ENCODE assay signal across 8 cellular contexts in genomic region chr1:199089393-199090122, GRCh38.
DNase-seq lines count a peak whose midpoint lies in the region; ATAC-seq lines count a peak whose summit lies in the region.

No MANE protein-coding gene starts in this region.

- peaks cover 36% of the 10 kb centered on the region for H3K36me3 Mint-ChIP-seq in activated CD4-positive, alpha-beta T cell treated with anti-CD3 and anti-CD28 coated beads, Interleukin-2, amount 10 ng/mL, durations not matched to agents 7 days and 5 days (ENCODE audit: low read depth)

- ATAC-seq in HG03108 (IDR thresholded peaks at IDR 0.05; ENCODE audit: unreplicated experiment): peak; percentile 85

- H3K27ac Mint-ChIP-seq in activated CD4-positive, alpha-beta T cell treated with anti-CD3 and anti-CD28 coated beads, Interleukin-2, amount 10 ng/mL, durations not matched to agents 7 days and 5 days: peak overlapping the region; percentile 78

- peak; percentile 12 for DNase-seq in stimulated activated CD4-positive, alpha-beta T cell treated with anti-CD3 and anti-CD28 coated beads, Interleukin-1b, Interleukin-23, amount 100 ng/mL, for 48 hours
- DNase-seq in stimulated activated CD4-positive, alpha-beta T cell treated with anti-CD3 and anti-CD28 coated beads, Interleukin-2, amount 100 ng/mL, for 48 hours: no peak
- DNase-seq in activated CD4-positive, alpha-beta T cell treated with anti-CD3 and anti-CD28 coated beads, Interleukin-2, amount 10 ng/mL, durations not matched to agents 7 days and 5 days: peak; percentile 63
- DNase-seq in superior temporal gyrus (ENCODE audit: extremely low spot score) (peak; percentile 7), AG08396 (ENCODE audit: low spot score) (no peak), NCI-H2081 (lab: John Stamatoyannopoulos, UW) (no peak), DMS79 treated with DMSO at 0.1 percent for 48 hours (lab: John Stamatoyannopoulos, UW) (no peak)

- CTCF ChIA-PET in activated CD4-positive, alpha-beta T cell treated with anti-CD3 and anti-CD28 coated beads, Interleukin-2, amount 10 ng/mL, durations not matched to agents 7 days and 5 days (lab: Charles Lee): no interaction called here

- peaks cover 42% of the 10 kb centered on the region for H3K9me3 Mint-ChIP-seq in activated CD4-positive, alpha-beta T cell treated with anti-CD3 and anti-CD28 coated beads, Interleukin-2, amount 10 ng/mL, durations not matched to agents 7 days and 5 days

- H3K4me3 Mint-ChIP-seq in activated CD4-positive, alpha-beta T cell treated with anti-CD3 and anti-CD28 coated beads, Interleukin-2, amount 10 ng/mL, durations not matched to agents 7 days and 5 days: peak overlapping the region; percentile 32

- no peaks in the 10 kb centered on the region for H3K27me3 Mint-ChIP-seq in activated CD4-positive, alpha-beta T cell treated with anti-CD3 and anti-CD28 coated beads, Interleukin-2, amount 10 ng/mL, durations not matched to agents 7 days and 5 days

- H3K4me1 Mint-ChIP-seq in activated CD4-positive, alpha-beta T cell treated with anti-CD3 and anti-CD28 coated beads, Interleukin-2, amount 10 ng/mL, durations not matched to agents 7 days and 5 days: peaks cover 35% of the 10 kb centered on the region

- POLR2A ChIA-PET in activated CD4-positive, alpha-beta T cell treated with anti-CD3 and anti-CD28 coated beads, Interleukin-2, amount 10 ng/mL, durations not matched to agents 7 days and 5 days (lab: Charles Lee): no interaction called here

Comparison
In these comparisons a context has a peak if more than half of its experiments do, and no peak if none do; other contexts are left out.
1. DNase-seq: peak in stimulated activated CD4-positive, alpha-beta T cell treated with anti-CD3 and anti-CD28 coated beads, Interleukin-1b, Interleukin-23, amount 100 ng/mL, for 48 hours (single experiment), activated CD4-positive, alpha-beta T cell treated with anti-CD3 and anti-CD28 coated beads, Interleukin-2, amount 10 ng/mL, durations not matched to agents 7 days and 5 days (single experiment) and superior temporal gyrus (single experiment); none in stimulated activated CD4-positive, alpha-beta T cell treated with anti-CD3 and anti-CD28 coated beads, Interleukin-2, amount 100 ng/mL, for 48 hours (0 of 2), AG08396 (single experiment), NCI-H2081 (0 of 2) and DMS79 treated with DMSO at 0.1 percent for 48 hours (single experiment).